In the genomic region with DNA sequence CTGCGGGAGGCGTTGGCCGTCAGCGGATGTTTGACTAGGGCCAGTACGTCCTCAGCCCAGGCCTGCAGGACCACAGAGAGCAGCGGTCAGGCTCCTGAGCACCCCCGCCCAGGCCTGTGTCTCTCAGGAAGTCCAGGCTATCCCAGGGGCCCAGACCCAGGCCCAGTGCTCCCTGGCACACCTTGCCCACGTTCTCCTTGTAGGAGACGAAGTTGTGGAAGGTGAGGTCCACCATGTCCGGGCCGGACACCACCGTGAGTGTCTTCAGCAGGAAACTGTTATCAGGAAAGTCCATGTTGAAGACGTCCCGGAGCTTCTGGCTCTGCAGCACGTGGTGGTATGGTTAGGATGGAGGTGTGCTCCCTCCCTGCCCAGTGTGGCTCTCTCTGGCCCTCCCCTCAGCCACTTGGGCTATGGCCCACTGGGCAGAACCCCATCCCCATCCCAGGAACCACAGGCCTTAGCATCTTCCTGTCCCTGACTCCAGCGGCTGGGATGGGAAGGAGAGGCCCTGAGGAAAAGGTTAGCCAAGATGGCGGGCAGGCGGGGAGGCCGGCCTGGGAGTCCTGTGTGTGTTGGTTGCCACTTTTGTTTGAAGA, we compare ENCODE assay signal across 18 cellular contexts. TPM values are rescaled to one million over a fixed set of nuclear protein-coding genes. Genes with fewer than 3 reads are reported as not detected.
"Had no signal": no experiment of that assay in that cellular context is flagged by ENCODE, and none has a peak within 500 bp of the region (broad histone marks: within the 10 kb centered on the region; RNA-seq: fewer than 3 reads in every experiment).

No MANE protein-coding gene starts in this region.

- DNase-seq: activated CD4-positive, alpha-beta memory T cell treated with anti-CD3 and anti-CD28 coated beads for 36 hours; activated CD4-positive, alpha-beta T cell treated with anti-CD3 and anti-CD28 coated beads for 36 hours; activated naive CD4-positive, alpha-beta T cell treated with anti-CD3 and anti-CD28 coated beads for 36 hours; activated T-cell treated with anti-CD3 and anti-CD28 coated beads, Interleukin-2, amount 50 U/mL, for 1 hour; erythroblast; foreskin melanocyte; glutamatergic neuron; hippocampal formation; naive thymus-derived CD4-positive, alpha-beta T cell; stimulated activated CD8-positive, alpha-beta memory T cell treated with anti-CD3 and anti-CD28 coated beads, Interleukin-4, amount 100 ng/mL, for 48 hours; stimulated activated naive CD4-positive, alpha-beta T cell treated with Interleukin-2 at 50 U/mL for 16 hours; thyroid gland had no signal

- H3K4me1 ChIP-seq: thyroid gland had no signal

- H3K9me3 ChIP-seq: thyroid gland had no signal

- H3K4me3 ChIP-seq: coronary artery, thyroid gland had no signal

- H3K27ac ChIP-seq: coronary artery, thyroid gland had no signal

- H3K36me3 ChIP-seq: thyroid gland had no signal

- H3K27me3 ChIP-seq: thyroid gland had no signal

- ATAC-seq: activated CD4-positive, alpha-beta T cell treated with anti-CD3 and anti-CD28 coated beads for 36 hours; activated T-helper 17 cell treated with anti-CD3 and anti-CD28 coated beads, Interleukin-2, amount 50 U/mL, for 72 hours; naive thymus-derived CD4-positive, alpha-beta T cell had no signal

RNA-seq across cellular contexts. Expression of a gene that starts 5.3 kb away (rescaled TPM):
- total RNA-seq: renal cortical epithelial cell had no signal

RNA-seq across cellular contexts. Expression of a gene that starts 19.5 kb away (rescaled TPM):
- total RNA-seq: activated CD4-positive, alpha-beta memory T cell treated with anti-CD3 and anti-CD28 coated beads for 36 hours; activated CD4-positive, alpha-beta T cell treated with anti-CD3 and anti-CD28 coated beads for 36 hours; activated naive CD4-positive, alpha-beta T cell treated with anti-CD3 and anti-CD28 coated beads for 36 hours; activated T-helper 17 cell treated with anti-CD3 and anti-CD28 coated beads, Interleukin-2, amount 50 U/mL, for 72 hours; left lobe of liver; subcutaneous adipose tissue; urinary bladder had no signal
- polyA plus RNA-seq: naive thymus-derived CD4-positive, alpha-beta T cell; urinary bladder had no signal

RNA-seq across cellular contexts. Expression of a gene that starts 48.4 kb away (rescaled TPM):
- total RNA-seq: activated CD4-positive, alpha-beta memory T cell treated with anti-CD3 and anti-CD28 coated beads for 36 hours; activated CD4-positive, alpha-beta T cell treated with anti-CD3 and anti-CD28 coated beads for 36 hours; activated naive CD4-positive, alpha-beta T cell treated with anti-CD3 and anti-CD28 coated beads for 36 hours; activated T-helper 17 cell treated with anti-CD3 and anti-CD28 coated beads, Interleukin-2, amount 50 U/mL, for 72 hours; left lobe of liver; naive thymus-derived CD4-positive, alpha-beta T cell; renal cortical epithelial cell; thyroid gland; urinary bladder had no signal
- polyA plus RNA-seq: naive thymus-derived CD4-positive, alpha-beta T cell had no signal
